26 cellular contexts compared by ENCODE assay signal in the genomic region with DNA sequence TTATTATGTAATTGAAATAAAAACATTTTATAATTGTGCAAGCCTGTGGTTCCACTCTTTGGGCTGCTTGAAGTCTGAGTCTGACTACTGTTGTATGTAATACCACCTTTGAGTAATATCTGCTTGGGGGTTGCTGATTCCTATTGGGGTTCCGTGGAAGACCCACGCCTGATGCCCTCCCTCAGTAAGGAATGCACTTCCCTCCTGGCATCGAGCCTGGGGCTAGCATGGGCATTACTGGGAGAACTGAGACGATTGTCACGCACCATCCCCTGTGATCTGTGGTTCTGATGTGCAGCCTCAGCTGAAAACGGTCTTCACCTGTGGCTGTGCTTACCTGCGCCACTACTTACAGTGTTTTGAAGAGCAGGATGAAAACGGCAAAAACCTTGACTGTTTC. TPM values are rescaled to one million over a fixed set of nuclear protein-coding genes. Genes with fewer than 3 reads are reported as not detected.
DNase-seq lines count a peak whose midpoint lies in the region; ATAC-seq and TF ChIP-seq lines count a peak whose summit lies in the region.
"Had no signal": no experiment of that assay in that cellular context is flagged by ENCODE, and none has a peak within 500 bp of the region (broad histone marks: within the 10 kb centered on the region; RNA-seq: fewer than 3 reads in every experiment).

No MANE protein-coding gene starts in this region.

- H3K27me3 ChIP-seq in neutrophil, result no peaks in the 10 kb centered on the region
- no peaks in the 10 kb centered on the region for H3K27me3 ChIP-seq in aorta (ENCODE audit: control insufficient read depth in 1 of 2, insufficient read depth in 2 of 2, low read length in 1 of 2)
- no peaks in the 10 kb centered on the region for H3K27me3 ChIP-seq in PC-3 (ENCODE audit: low read length)
- H3K27me3 ChIP-seq: pancreas, Peyer's patch, SJSA1, upper lobe of left lung had no signal

- H3K27ac Mint-ChIP-seq in chondrocyte (ENCODE audit: unreplicated experiment), result peak overlapping the region; percentile 95
- H3K27ac Mint-ChIP-seq: activated CD4-positive, alpha-beta T cell treated with anti-CD3 and anti-CD28 coated beads for 36 hours; activated naive CD8-positive, alpha-beta T cell treated with anti-CD3 and anti-CD28 coated beads for 36 hours; natural killer cell treated with Interleukin-12 subunit alpha and Interleukin-12 subunit beta and Interleukin-15 and Interleukin-18, amount 100 ng/mL, for 72 hours had no signal

- no peaks in the 10 kb centered on the region for H3K79me2 ChIP-seq in PC-3 (ENCODE audit: low read length)

- no peaks in the 10 kb centered on the region for H3F3A ChIP-seq in PC-3 (ENCODE audit: low read length, unreplicated experiment)

- peaks cover 32% of the 10 kb centered on the region for H3K36me3 Mint-ChIP-seq in chondrocyte (ENCODE audit: low read depth)

- CTCF ChIA-PET in PC-3 (lab: Charles Lee), result no interaction called here

- H3K4me1 ChIP-seq in neutrophil (ENCODE audit: control insufficient read depth in 1 of 2, insufficient read depth in 1 of 2, low read depth in 1 of 2, low read length in 1 of 2) (no peaks in the 10 kb centered on the region), aorta (ENCODE audit: control insufficient read depth in 1 of 2, insufficient read depth in 2 of 2, low read length in 2 of 2) (peaks cover 0 to 7% of the 10 kb centered on the region in 2 donors), PC-3 (ENCODE audit: insufficient read depth, low read length) (no peaks in the 10 kb centered on the region)
- H3K4me1 ChIP-seq: pancreas, Peyer's patch, upper lobe of left lung had no signal

- WGBS in aorta, 2 donors, result 59 to 60% methylated on average over 8 of the region's 8 CpGs

- BruUV-seq in PC-3 (replicated peaks; lab: Mats Ljungman, UMichigan), result no TSS peak

- no peak overlapping the region for H2AFZ ChIP-seq in PC-3 (ENCODE audit: low read length)

- H3K9me3 ChIP-seq in neutrophil, result no peaks in the 10 kb centered on the region
- no peaks in the 10 kb centered on the region for H3K9me3 ChIP-seq in aorta (ENCODE audit: control insufficient read depth, low read length)
- no peaks in the 10 kb centered on the region for H3K9me3 ChIP-seq in PC-3 (ENCODE audit: low read length)
- H3K9me3 ChIP-seq: pancreas, Peyer's patch, SJSA1, upper lobe of left lung had no signal

- no peaks in the 10 kb centered on the region for H4K20me1 ChIP-seq in PC-3 (ENCODE audit: low read length)

- DNase-seq in Right ventricle myocardium superior, result no peak
- DNase-seq in cardiac septum (ENCODE audit: low spot score), result no peak
- DNase-seq in chondrocyte (ENCODE audit: low spot score), result no peak
- DNase-seq in aorta, result peak in 1 of 2 donors; percentile 59
- DNase-seq in NCI-H2029 (lab: John Stamatoyannopoulos, UW), result no peak
- DNase-seq in PC-3, result no peak
- DNase-seq: activated CD4-positive, alpha-beta T cell treated with anti-CD3 and anti-CD28 coated beads for 36 hours; activated naive CD8-positive, alpha-beta T cell treated with anti-CD3 and anti-CD28 coated beads for 36 hours; effector memory CD4-positive, alpha-beta T cell; erythroblast; GF-D8; left colon; midbrain; NCI-H1417 treated with DMSO at 0.1 percent for 48 hours; NCI-H524; pancreas; Peyer's patch; stimulated activated CD4-positive, alpha-beta T cell treated with anti-CD3 and anti-CD28 coated beads, Interleukin-15, amount 100 ng/mL, for 24 hours; T-helper 1 cell; upper lobe of left lung had no signal

- no peak for TF ChIP-seq CTCF in chondrocyte (IDR thresholded peaks at IDR 0.05)
- no peak for TF ChIP-seq CTCF in neutrophil (IDR thresholded peaks at IDR 0.05)
- no peak for TF ChIP-seq CTCF in PC-3 (conservative IDR thresholded peaks at IDR 0.05; ENCODE audit: low read depth, low read length)

- H3K4me3 Mint-ChIP-seq in chondrocyte (ENCODE audit: unreplicated experiment), result no peak overlapping the region
- H3K4me3 Mint-ChIP-seq: activated CD4-positive, alpha-beta T cell treated with anti-CD3 and anti-CD28 coated beads for 36 hours; activated naive CD8-positive, alpha-beta T cell treated with anti-CD3 and anti-CD28 coated beads for 36 hours; brain; natural killer cell treated with Interleukin-12 subunit alpha and Interleukin-12 subunit beta and Interleukin-15 and Interleukin-18, amount 100 ng/mL, for 72 hours had no signal

- no peaks in the 10 kb centered on the region for H3K9me3 Mint-ChIP-seq in chondrocyte (ENCODE audit: low read depth)
- H3K9me3 Mint-ChIP-seq: activated naive CD8-positive, alpha-beta T cell treated with anti-CD3 and anti-CD28 coated beads for 36 hours; brain; natural killer cell treated with Interleukin-12 subunit alpha and Interleukin-12 subunit beta and Interleukin-15 and Interleukin-18, amount 100 ng/mL, for 72 hours had no signal

- no peak overlapping the region for H3K9ac ChIP-seq in PC-3 (ENCODE audit: low read length)

- H3K4me3 ChIP-seq in neutrophil (ENCODE audit: low read depth in 1 of 2, low read length in 1 of 2) (no peak overlapping the region), aorta (ENCODE audit: low read length in 2 of 2) (no peak overlapping the region), PC-3 (ENCODE audit: low read length) (no peak overlapping the region)
- H3K4me3 ChIP-seq: pancreas, Peyer's patch, SJSA1, upper lobe of left lung had no signal

- H3K4me1 Mint-ChIP-seq in chondrocyte (ENCODE audit: low read depth), result peaks cover 13% of the 10 kb centered on the region
- H3K4me1 Mint-ChIP-seq: activated naive CD8-positive, alpha-beta T cell treated with anti-CD3 and anti-CD28 coated beads for 36 hours had no signal

- peak overlapping the region; percentile 12 for H3K27ac ChIP-seq in neutrophil
- peak overlapping the region; percentile 36 to 93 for H3K27ac ChIP-seq in aorta (ENCODE audit: low read depth in 1 of 2, low read length in 2 of 2)
- no peak overlapping the region for H3K27ac ChIP-seq in PC-3 (ENCODE audit: low read length)
- H3K27ac ChIP-seq: pancreas, Peyer's patch, SJSA1 had no signal

- H3K36me3 ChIP-seq in neutrophil, result peaks cover 79% of the 10 kb centered on the region
- H3K36me3 ChIP-seq in aorta (ENCODE audit: control insufficient read depth in 1 of 2, insufficient read depth in 2 of 2, low read length in 1 of 2), result peaks cover 0 to 8% of the 10 kb centered on the region in 2 donors
- H3K36me3 ChIP-seq in PC-3 (ENCODE audit: low read depth, low read length), result peaks cover 18% of the 10 kb centered on the region

- POLR2A ChIA-PET in PC-3 (lab: Charles Lee; ENCODE audit: unreplicated experiment), result no interaction called here

- H3K4me2 ChIP-seq in PC-3 (ENCODE audit: low read length), result no peak overlapping the region

- intact Hi-C loops in Right ventricle myocardium superior (cut with DNase I), result no loop called here
- intact Hi-C loops in cardiac septum (cut with DNase I), result no loop called here
- intact Hi-C loops in aorta (cut with DNase I), result no loop called here
- intact Hi-C loops in PC-3 (cut with micrococcal nuclease), result no loop called here

- no peaks in the 10 kb centered on the region for H3K9me2 ChIP-seq in PC-3 (replicated peaks; ENCODE audit: low read length)

- ATAC-seq in Right ventricle myocardium superior (ENCODE audit: poor library complexity) (peak; percentile 21), aorta (ENCODE audit: low FRiP score) (no peak), PC-3 (no peak), GM19395 (IDR thresholded peaks at IDR 0.05; ENCODE audit: unreplicated experiment) (no peak)
- ATAC-seq: activated CD4-positive, alpha-beta T cell treated with anti-CD3 and anti-CD28 coated beads for 36 hours; left colon; natural killer cell treated with Interleukin-12 subunit alpha and Interleukin-12 subunit beta and Interleukin-15 and Interleukin-18, amount 100 ng/mL, for 72 hours; sciatic nerve had no signal

- no peaks in the 10 kb centered on the region for H3K27me3 Mint-ChIP-seq in chondrocyte (ENCODE audit: low read depth)
- H3K27me3 Mint-ChIP-seq: activated CD4-positive, alpha-beta T cell treated with anti-CD3 and anti-CD28 coated beads for 36 hours; activated naive CD8-positive, alpha-beta T cell treated with anti-CD3 and anti-CD28 coated beads for 36 hours; brain; natural killer cell treated with Interleukin-12 subunit alpha and Interleukin-12 subunit beta and Interleukin-15 and Interleukin-18, amount 100 ng/mL, for 72 hours had no signal

RNA-seq across cellular contexts. Expression of gene RBM44, which starts 32.7 kb away (rescaled TPM):
- total RNA-seq in Right ventricle myocardium superior (0.38 TPM), cardiac septum (0.81 TPM), chondrocyte (0.48 to 0.54 TPM (median 0.50 TPM) in 3 replicates), aorta (1 to 10 TPM; 2.5 to 3.2 TPM), PC-3 (2014; rRNA removed) (0.35 and 0.51 TPM in 2 replicates)
- 1 to 10 TPM in 1 of 2 donors, not detected in 1; 1.4 TPM for polyA plus RNA-seq in aorta
